Comparison of ENCODE assay signal across 18 cellular contexts in genomic region chr14:101069666-101070362, GRCh38.
DNase-seq lines count a peak whose midpoint lies in the region; ATAC-seq and TF ChIP-seq lines count a peak whose summit lies in the region.
"Had no signal": no experiment of that assay in that cellular context is flagged by ENCODE, and none has a peak within 500 bp of the region (broad histone marks: within the 10 kb centered on the region; RNA-seq: fewer than 3 reads in every experiment).

No MANE protein-coding gene starts in this region.

- peaks cover 12% of the 10 kb centered on the region for H3K27me3 Mint-ChIP-seq in activated naive CD4-positive, alpha-beta T cell treated with anti-CD3 and anti-CD28 coated beads, Interleukin-2, amount 10 ng/mL, durations not matched to agents 7 days and 5 days
- H3K27me3 Mint-ChIP-seq in brain (peaks cover 6% of the 10 kb centered on the region), type B pancreatic cell (peaks cover 9% of the 10 kb centered on the region)

- no peak overlapping the region for H3K4me3 Mint-ChIP-seq in activated naive CD4-positive, alpha-beta T cell treated with anti-CD3 and anti-CD28 coated beads, Interleukin-2, amount 10 ng/mL, durations not matched to agents 7 days and 5 days
- H3K4me3 Mint-ChIP-seq in brain (peak overlapping the region in 1 of 5 experiments; percentile 19), type B pancreatic cell (no peak overlapping the region)
- H3K4me3 Mint-ChIP-seq: activated CD4-positive, alpha-beta T cell treated with anti-CD3 and anti-CD28 coated beads for 36 hours; CD4-positive, CD25-positive, alpha-beta regulatory T cell; central memory CD8-positive, alpha-beta T cell; naive thymus-derived CD4-positive, alpha-beta T cell had no signal

- DNase-seq in activated naive CD4-positive, alpha-beta T cell treated with anti-CD3 and anti-CD28 coated beads, Interleukin-2, amount 10 ng/mL, durations not matched to agents 7 days and 5 days, result peak; percentile 17
- DNase-seq in activated naive CD4-positive, alpha-beta T cell (lab: John Stamatoyannopoulos, UW), result no peak
- DNase-seq in omental fat pad (ENCODE audit: low spot score) (peak; percentile 14), type B pancreatic cell (ENCODE audit: extremely low spot score, unreplicated experiment) (peak; percentile 52), NAMALWA (ENCODE audit: low spot score) (no peak), GM10266 (ENCODE audit: extremely low spot score) (no peak), Ammon's horn (ENCODE audit: low spot score) (no peak)
- DNase-seq: ACHN; activated CD4-positive, alpha-beta T cell treated with anti-CD3 and anti-CD28 coated beads for 36 hours; amygdala; CD4-positive, CD25-positive, alpha-beta regulatory T cell; erythroblast; NCI-H1694; NCI-H748 treated with DMSO at 0.1 percent for 48 hours had no signal

- CTCF ChIA-PET in activated naive CD4-positive, alpha-beta T cell treated with anti-CD3 and anti-CD28 coated beads, Interleukin-2, amount 10 ng/mL, durations not matched to agents 7 days and 5 days (lab: Charles Lee), result interaction anchor here (0.7 kb wide), 1 partner anchor 685 kb away, joined by 3 read pairs; no protein-coding TSS in a partner anchor

- no peaks in the 10 kb centered on the region for H3K36me3 Mint-ChIP-seq in activated naive CD4-positive, alpha-beta T cell treated with anti-CD3 and anti-CD28 coated beads, Interleukin-2, amount 10 ng/mL, durations not matched to agents 7 days and 5 days
- no peaks in the 10 kb centered on the region for H3K36me3 Mint-ChIP-seq in brain
- H3K36me3 Mint-ChIP-seq in type B pancreatic cell, result no peaks in the 10 kb centered on the region
- H3K36me3 Mint-ChIP-seq: CD4-positive, CD25-positive, alpha-beta regulatory T cell; naive thymus-derived CD4-positive, alpha-beta T cell had no signal

- no peaks in the 10 kb centered on the region for H3K9me3 Mint-ChIP-seq in activated naive CD4-positive, alpha-beta T cell treated with anti-CD3 and anti-CD28 coated beads, Interleukin-2, amount 10 ng/mL, durations not matched to agents 7 days and 5 days
- peaks cover 0 to 18% (median 10%) of the 10 kb centered on the region in 5 experiments for H3K9me3 Mint-ChIP-seq in brain
- no peaks in the 10 kb centered on the region for H3K9me3 Mint-ChIP-seq in type B pancreatic cell
- H3K9me3 Mint-ChIP-seq: central memory CD8-positive, alpha-beta T cell; naive thymus-derived CD4-positive, alpha-beta T cell had no signal

- no peak for TF ChIP-seq CTCF in brain (conservative IDR thresholded peaks at IDR 0.05)
- no peak for TF ChIP-seq CTCF in omental fat pad (IDR thresholded peaks at IDR 0.05)
- no peak for TF ChIP-seq CTCF in type B pancreatic cell (conservative IDR thresholded peaks at IDR 0.05)
- TF ChIP-seq CTCF in GM10266 (IDR thresholded peaks at IDR 0.05; ENCODE audit: control insufficient read depth, insufficient read depth, low read depth, missing control alignments), result no peak

- no peaks in the 10 kb centered on the region for H3K4me1 Mint-ChIP-seq in activated naive CD4-positive, alpha-beta T cell treated with anti-CD3 and anti-CD28 coated beads, Interleukin-2, amount 10 ng/mL, durations not matched to agents 7 days and 5 days
- peaks cover 59% of the 10 kb centered on the region for H3K4me1 Mint-ChIP-seq in brain
- peaks cover 17% of the 10 kb centered on the region for H3K4me1 Mint-ChIP-seq in type B pancreatic cell (ENCODE audit: unreplicated experiment)
- H3K4me1 Mint-ChIP-seq: activated CD4-positive, alpha-beta T cell treated with anti-CD3 and anti-CD28 coated beads for 36 hours; CD4-positive, CD25-positive, alpha-beta regulatory T cell; central memory CD8-positive, alpha-beta T cell had no signal

- no peak for ATAC-seq in omental fat pad (ENCODE audit: low FRiP score)
- ATAC-seq: activated CD4-positive, alpha-beta T cell treated with anti-CD3 and anti-CD28 coated beads for 36 hours; naive thymus-derived CD4-positive, alpha-beta T cell; Right ventricle myocardium inferior had no signal

- H3K27ac Mint-ChIP-seq in activated naive CD4-positive, alpha-beta T cell treated with anti-CD3 and anti-CD28 coated beads, Interleukin-2, amount 10 ng/mL, durations not matched to agents 7 days and 5 days, result no peak overlapping the region
- H3K27ac Mint-ChIP-seq in brain, result peak overlapping the region in 4 of 5 experiments; percentile 29 to 90 (median 71)
- no peak overlapping the region for H3K27ac Mint-ChIP-seq in type B pancreatic cell
- H3K27ac Mint-ChIP-seq: activated CD4-positive, alpha-beta T cell treated with anti-CD3 and anti-CD28 coated beads for 36 hours; naive thymus-derived CD4-positive, alpha-beta T cell had no signal

Comparison
In these comparisons a context has a peak if more than half of its experiments do, and no peak if none do; other contexts are left out.
1. DNase-seq: peak in activated naive CD4-positive, alpha-beta T cell treated with anti-CD3 and anti-CD28 coated beads, Interleukin-2, amount 10 ng/mL, durations not matched to agents 7 days and 5 days (single experiment), omental fat pad (single experiment) and type B pancreatic cell (single experiment); none in activated naive CD4-positive, alpha-beta T cell (0 of 4), NAMALWA (single experiment), GM10266 (single experiment) and Ammon's horn (single experiment).
2. H3K27ac Mint-ChIP-seq: peak in brain (4 of 5); none in activated naive CD4-positive, alpha-beta T cell treated with anti-CD3 and anti-CD28 coated beads, Interleukin-2, amount 10 ng/mL, durations not matched to agents 7 days and 5 days (single experiment) and type B pancreatic cell (single experiment).